20 cellular contexts compared by ENCODE assay signal in genomic region chr15:43899928-43900327, GRCh38.
DNase-seq lines count a peak whose midpoint lies in the region; ATAC-seq and TF ChIP-seq lines count a peak whose summit lies in the region.
"Had no signal": no experiment of that assay in that cellular context is flagged by ENCODE, and none has a peak within 500 bp of the region (broad histone marks: within the 10 kb centered on the region; RNA-seq: fewer than 3 reads in every experiment).

No MANE protein-coding gene starts in this region.

- H3K27me3 Mint-ChIP-seq in endothelial cell (ENCODE audit: unreplicated experiment) = no peaks in the 10 kb centered on the region

- peak overlapping the region; percentile 70; the same call in 1 of the 2 replicates for H3K14ac ChIP-seq in IMR-90 (replicated peaks; ENCODE audit: low read depth, low read length)

- no peak overlapping the region for H3K4me3 ChIP-seq in right atrium auricular region
- no peak overlapping the region for H3K4me3 ChIP-seq in IMR-90 (ENCODE audit: insufficient read depth, low read depth, low read length)
- H3K4me3 ChIP-seq in testis = no peak overlapping the region
- H3K4me3 ChIP-seq: PC-9 had no signal

- no peak overlapping the region for H3K4me3 Mint-ChIP-seq in endothelial cell (ENCODE audit: unreplicated experiment)
- H3K4me3 Mint-ChIP-seq: CD8-positive, alpha-beta memory T cell; H9 had no signal

- peak overlapping the region in 1 of 2 experiments; percentile 55; a peak in 1 of 4 replicates for H4K8ac ChIP-seq in IMR-90 (ENCODE audit: low read depth in 2 of 2, low read length in 2 of 2)

- H2BK15ac ChIP-seq in IMR-90 (ENCODE audit: low read depth, low read length) = no peak overlapping the region; the same call in 2 of the 3 replicates

- H2AFZ ChIP-seq in IMR-90 (replicated peaks; ENCODE audit: low read length, poor library complexity) = no peak overlapping the region
- H2AFZ ChIP-seq: PC-9 had no signal

- no TSS peak for BruUV-seq in IMR-90 (replicated peaks; lab: Mats Ljungman, UMichigan)

- H3K27ac Mint-ChIP-seq in endothelial cell (ENCODE audit: unreplicated experiment) = peak overlapping the region; percentile 48
- H3K27ac Mint-ChIP-seq: CD8-positive, alpha-beta memory T cell had no signal

- peaks cover 10% of the 10 kb centered on the region for H3K4me1 Mint-ChIP-seq in endothelial cell (ENCODE audit: unreplicated experiment)

- no peaks in the 10 kb centered on the region for H3K36me3 Mint-ChIP-seq in endothelial cell (ENCODE audit: low read depth, unreplicated experiment)
- H3K36me3 Mint-ChIP-seq: CD8-positive, alpha-beta memory T cell had no signal

- H2BK5ac ChIP-seq in IMR-90 (ENCODE audit: low read depth, low read length, poor library complexity, severe bottlenecking) = no peak overlapping the region

- intact Hi-C loops in Right ventricle myocardium inferior (cut with DNase I) = loop anchor here (5.0 kb wide), 1 partner anchor 317 kb away; no protein-coding TSS in a partner anchor
- intact Hi-C loops in IMR-90 (cut with micrococcal nuclease) = loop anchor here (5.0 kb wide), 2 partner anchors 387 to 602 kb away; partner anchors contain the start of gene GOLM2
- intact Hi-C loops in testis (cut with DNase I; ENCODE audit: low total_unique reads) = loop anchor here (10.0 kb wide), 1 partner anchor 325 kb away; no protein-coding TSS in a partner anchor

- H3K4ac ChIP-seq in IMR-90 (ENCODE audit: low read depth, low read length) = peak overlapping the region; percentile 52; the same call in 1 of the 2 replicates

- no peaks in the 10 kb centered on the region for H3K79me1 ChIP-seq in IMR-90 (ENCODE audit: low read depth in 1 of 2, low read length in 2 of 2)

- H3K4me1 ChIP-seq in right atrium auricular region = peaks cover 0 to 29% of the 10 kb centered on the region in 2 donors
- peaks cover 5% of the 10 kb centered on the region; the same call in 1 of the 2 replicates for H3K4me1 ChIP-seq in IMR-90 (ENCODE audit: control insufficient read depth, insufficient read depth, low read length)
- H3K4me1 ChIP-seq in testis = peaks cover 25% of the 10 kb centered on the region

- peaks cover 4% of the 10 kb centered on the region for H3K9me3 Mint-ChIP-seq in endothelial cell (ENCODE audit: unreplicated experiment)
- H3K9me3 Mint-ChIP-seq: CD8-positive, alpha-beta memory T cell had no signal

- peaks cover 9% of the 10 kb centered on the region; the same call in 1 of the 2 replicates for H3K9me1 ChIP-seq in IMR-90 (ENCODE audit: insufficient read depth, low read length)

- TF ChIP-seq RAD21 in IMR-90 (IDR thresholded peaks at IDR 0.05; ENCODE audit: low read length) = no peak

- no peak for TF ChIP-seq POLR2A in IMR-90 (IDR thresholded peaks at IDR 0.05; ENCODE audit: low read depth, low read length)
- no peak for TF ChIP-seq POLR2A in testis (IDR thresholded peaks at IDR 0.05)

- H3K27me3 ChIP-seq in right atrium auricular region (no peaks in the 10 kb centered on the region), IMR-90 (ENCODE audit: control insufficient read depth, insufficient read depth, low read length) (no peaks in the 10 kb centered on the region), testis (no peaks in the 10 kb centered on the region)

- H2BK20ac ChIP-seq in IMR-90 (ENCODE audit: low read depth, low read length) = peak overlapping the region; percentile 52; the same call in 1 of the 2 replicates

- H3K9ac ChIP-seq in IMR-90 (ENCODE audit: low read depth, low read length) = no peak overlapping the region
- H3K9ac ChIP-seq: KMS-11 had no signal

- peak overlapping the region; percentile 76 for H2BK120ac ChIP-seq in IMR-90 (ENCODE audit: low read depth, low read length)

- no peak for ATAC-seq in Right ventricle myocardium inferior
- no peak for ATAC-seq in IMR-90 (ENCODE audit: low read depth)
- ATAC-seq in HG03354 (IDR thresholded peaks at IDR 0.05; ENCODE audit: poor library complexity, severe bottlenecking, unreplicated experiment) = no peak

- no peak overlapping the region for H3K18ac ChIP-seq in IMR-90 (ENCODE audit: low read depth, low read length)

- in situ Hi-C loops in IMR-90 (cut with MboI; ENCODE audit: low sequenced_read_pairs) = loop anchor here (5.0 to 25.0 kb wide), 2 partner anchors 162 to 317 kb away; no protein-coding TSS in a partner anchor

- H3K27ac ChIP-seq in right atrium auricular region (peak overlapping the region; percentile 16 to 18), IMR-90 (ENCODE audit: insufficient read depth, low read length) (no peak overlapping the region), testis (peak overlapping the region; percentile 35 to 39)
- H3K27ac ChIP-seq: KMS-11, PC-9, RWPE1 had no signal

- H4K5ac ChIP-seq in IMR-90 (ENCODE audit: low read depth, low read length) = peak overlapping the region; percentile 35; the same call in 1 of the 2 replicates

- DNase-seq in right atrium auricular region (ENCODE audit: low spot score) = no peak
- no peak for DNase-seq in Right ventricle myocardium inferior (ENCODE audit: missing footprints)
- no peak for DNase-seq in IMR-90
- no peak for DNase-seq in endothelial cell (ENCODE audit: low spot score)
- DNase-seq in testis = no peak
- DNase-seq in inferior parietal cortex (ENCODE audit: extremely low spot score) = no peak
- no peak for DNase-seq in NCI-H510A (lab: John Stamatoyannopoulos, UW)
- DNase-seq: ACHN; C1 segment of cervical spinal cord; CD8-positive, alpha-beta memory T cell; DMS79 treated with DMSO at 0.1 percent for 48 hours; H9; MV-4-11; NCI-H1694 treated with DMSO at 0.1 percent for 48 hours; NCI-H2227 treated with DMSO at 0.1 percent for 48 hours; NCI-H524 treated with DMSO at 0.1 percent for 48 hours; PC-9 had no signal

- H3K4me2 ChIP-seq in IMR-90 (ENCODE audit: low read depth, low read length) = no peak overlapping the region
- H3K4me2 ChIP-seq: KMS-11, PC-9 had no signal

- CTCF ChIA-PET in IMR-90 (lab: Yijun Ruan, JAX) = no interaction called here

- H3K9me3 ChIP-seq in right atrium auricular region (no peaks in the 10 kb centered on the region), IMR-90 (ENCODE audit: control insufficient read depth, insufficient read depth, low read length) (no peaks in the 10 kb centered on the region), testis (no peaks in the 10 kb centered on the region)

- POLR2A ChIA-PET in IMR-90 (lab: Charles Lee; ENCODE audit: unreplicated experiment) = interaction anchor here (0.6 kb wide), 1 partner anchor 172 kb away, joined by 3 read pairs; no protein-coding TSS in a partner anchor

- H4K20me1 ChIP-seq in IMR-90 (ENCODE audit: insufficient read depth, low read length) = no peaks in the 10 kb centered on the region

- dilution Hi-C loops in IMR-90 (cut with HindIII; ENCODE audit: low sequenced_read_pairs, unreplicated experiment) = loop anchor here (10.0 kb wide), 1 partner anchor 315 kb away; no protein-coding TSS in a partner anchor

- H3K36me3 ChIP-seq in right atrium auricular region = no peaks in the 10 kb centered on the region
- no peaks in the 10 kb centered on the region for H3K36me3 ChIP-seq in IMR-90 (ENCODE audit: control insufficient read depth, insufficient read depth, low read length)
- H3K36me3 ChIP-seq in testis (ENCODE audit: low read depth, missing control alignments) = no peaks in the 10 kb centered on the region

- no CpG with 5 or more reads among the region's 5 CpGs for WGBS in IMR-90 (ENCODE audit: extremely low coverage in 2 of 2, insufficient read length in 1 of 2), 2 experiments
- 77 to 82% methylated on average over 5 of the region's 5 CpGs for WGBS in testis, 2 donors

- TF ChIP-seq CTCF in right atrium auricular region (IDR thresholded peaks at IDR 0.05) (no peak), IMR-90 (conservative IDR thresholded peaks at IDR 0.05; ENCODE audit: low read depth, low read length) (no peak), endothelial cell (IDR thresholded peaks at IDR 0.05; ENCODE audit: unreplicated experiment) (no peak), testis (IDR thresholded peaks at IDR 0.05) (no peak)

- H2AK9ac ChIP-seq in IMR-90 (replicated peaks; ENCODE audit: low read depth, low read length, poor library complexity) = peak overlapping the region; percentile 33

- no peak overlapping the region for H3K56ac ChIP-seq in IMR-90 (ENCODE audit: extremely low read depth, insufficient read depth, low read length)

- 0 out of 2 replicates have a peak overlapping the region, but pooled peaks have one; percentile 42 for H3K23ac ChIP-seq in IMR-90 (ENCODE audit: low read depth, low read length)

- H2AK5ac ChIP-seq in IMR-90 (ENCODE audit: low read depth, low read length) = no peak overlapping the region

- H4K91ac ChIP-seq in IMR-90 (ENCODE audit: insufficient read depth, low read depth, low read length) = no peak overlapping the region

TF ChIP-seq in IMR-90, 13 proteins besides CTCF, POLR2A, EP300 and RAD21:
- no peak for TF ChIP-seq RFX5 (IDR thresholded peaks at IDR 0.05; ENCODE audit: low read depth, low read length)
- TF ChIP-seq NFE2L2 (IDR thresholded peaks at IDR 0.05; ENCODE audit: low read depth, low read length) = peak; percentile 76
